Comparison of ENCODE assay signal across 2 cellular contexts in the genomic region with DNA sequence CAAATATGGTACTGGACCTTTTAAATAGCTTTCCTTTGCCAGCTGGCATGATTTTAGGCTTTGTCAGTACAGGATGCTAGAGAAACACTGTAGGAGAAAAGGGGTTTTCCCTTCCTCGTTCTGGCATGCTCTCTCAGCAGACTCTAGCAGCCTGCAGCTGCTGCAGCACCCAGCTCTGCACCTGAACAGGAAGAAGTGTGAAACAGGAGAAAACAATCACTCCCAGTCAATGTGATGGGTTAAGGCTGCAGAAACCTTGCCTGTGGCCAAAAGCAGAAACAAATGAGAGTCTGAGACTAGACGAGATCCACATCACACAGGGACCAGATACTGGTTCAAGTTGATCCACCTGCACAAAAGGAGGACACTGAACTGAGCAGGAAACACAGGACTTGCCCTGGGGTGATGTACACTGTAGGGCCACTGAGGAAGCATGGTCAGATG.
TF ChIP-seq lines count a peak whose summit lies in the region.

No MANE protein-coding gene starts in this region.

TF ChIP-seq in SK-N-SH treated with all-trans-retinoic acid at 6 μM for 48 hours, 23 proteins besides CTCF, POLR2A, EP300 and RAD21 (continued from another document):
- TF ChIP-seq, protein P1, sequence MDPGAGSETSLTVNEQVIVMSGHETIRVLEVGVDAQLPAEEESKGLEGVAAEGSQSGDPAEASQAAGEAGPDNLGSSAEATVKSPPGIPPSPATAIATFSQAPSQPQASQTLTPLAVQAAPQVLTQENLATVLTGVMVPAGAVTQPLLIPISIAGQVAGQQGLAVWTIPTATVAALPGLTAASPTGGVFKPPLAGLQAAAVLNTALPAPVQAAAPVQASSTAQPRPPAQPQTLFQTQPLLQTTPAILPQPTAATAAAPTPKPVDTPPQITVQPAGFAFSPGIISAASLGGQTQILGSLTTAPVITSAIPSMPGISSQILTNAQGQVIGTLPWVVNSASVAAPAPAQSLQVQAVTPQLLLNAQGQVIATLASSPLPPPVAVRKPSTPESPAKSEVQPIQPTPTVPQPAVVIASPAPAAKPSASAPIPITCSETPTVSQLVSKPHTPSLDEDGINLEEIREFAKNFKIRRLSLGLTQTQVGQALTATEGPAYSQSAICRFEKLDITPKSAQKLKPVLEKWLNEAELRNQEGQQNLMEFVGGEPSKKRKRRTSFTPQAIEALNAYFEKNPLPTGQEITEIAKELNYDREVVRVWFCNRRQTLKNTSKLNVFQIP (CRISPR knock-in tag; IDR thresholded peaks at IDR 0.05; ENCODE audit: borderline replicate concordance, low read depth), result no peak
- TF ChIP-seq CSDC2 (CRISPR knock-in tag; IDR thresholded peaks at IDR 0.05), result no peak

TF ChIP-seq in GM12878, 131 proteins besides CTCF, POLR2A, EP300 and RAD21 (continued from another document):
- TF ChIP-seq, protein P2, sequence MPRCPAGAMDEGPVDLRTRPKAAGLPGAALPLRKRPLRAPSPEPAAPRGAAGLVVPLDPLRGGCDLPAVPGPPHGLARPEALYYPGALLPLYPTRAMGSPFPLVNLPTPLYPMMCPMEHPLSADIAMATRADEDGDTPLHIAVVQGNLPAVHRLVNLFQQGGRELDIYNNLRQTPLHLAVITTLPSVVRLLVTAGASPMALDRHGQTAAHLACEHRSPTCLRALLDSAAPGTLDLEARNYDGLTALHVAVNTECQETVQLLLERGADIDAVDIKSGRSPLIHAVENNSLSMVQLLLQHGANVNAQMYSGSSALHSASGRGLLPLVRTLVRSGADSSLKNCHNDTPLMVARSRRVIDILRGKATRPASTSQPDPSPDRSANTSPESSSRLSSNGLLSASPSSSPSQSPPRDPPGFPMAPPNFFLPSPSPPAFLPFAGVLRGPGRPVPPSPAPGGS (IDR thresholded peaks at IDR 0.05; ENCODE audit: borderline replicate concordance, insufficient read depth, low read depth, low read length, poor library complexity, severe bottlenecking), result peak; percentile 44
- TF ChIP-seq TCF12 (IDR thresholded peaks at IDR 0.05; ENCODE audit: low read depth, low read length), result peak; percentile 70; the same call in 1 of the 2 replicates
- TF ChIP-seq, protein P3, sequence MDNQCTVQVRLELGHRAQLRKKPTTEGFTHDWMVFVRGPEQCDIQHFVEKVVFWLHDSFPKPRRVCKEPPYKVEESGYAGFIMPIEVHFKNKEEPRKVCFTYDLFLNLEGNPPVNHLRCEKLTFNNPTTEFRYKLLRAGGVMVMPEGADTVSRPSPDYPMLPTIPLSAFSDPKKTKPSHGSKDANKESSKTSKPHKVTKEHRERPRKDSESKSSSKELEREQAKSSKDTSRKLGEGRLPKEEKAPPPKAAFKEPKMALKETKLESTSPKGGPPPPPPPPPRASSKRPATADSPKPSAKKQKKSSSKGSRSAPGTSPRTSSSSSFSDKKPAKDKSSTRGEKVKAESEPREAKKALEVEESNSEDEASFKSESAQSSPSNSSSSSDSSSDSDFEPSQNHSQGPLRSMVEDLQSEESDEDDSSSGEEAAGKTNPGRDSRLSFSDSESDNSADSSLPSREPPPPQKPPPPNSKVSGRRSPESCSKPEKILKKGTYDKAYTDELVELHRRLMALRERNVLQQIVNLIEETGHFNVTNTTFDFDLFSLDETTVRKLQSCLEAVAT (IDR thresholded peaks at IDR 0.05), result peak; percentile 75
- TF ChIP-seq, protein P4, sequence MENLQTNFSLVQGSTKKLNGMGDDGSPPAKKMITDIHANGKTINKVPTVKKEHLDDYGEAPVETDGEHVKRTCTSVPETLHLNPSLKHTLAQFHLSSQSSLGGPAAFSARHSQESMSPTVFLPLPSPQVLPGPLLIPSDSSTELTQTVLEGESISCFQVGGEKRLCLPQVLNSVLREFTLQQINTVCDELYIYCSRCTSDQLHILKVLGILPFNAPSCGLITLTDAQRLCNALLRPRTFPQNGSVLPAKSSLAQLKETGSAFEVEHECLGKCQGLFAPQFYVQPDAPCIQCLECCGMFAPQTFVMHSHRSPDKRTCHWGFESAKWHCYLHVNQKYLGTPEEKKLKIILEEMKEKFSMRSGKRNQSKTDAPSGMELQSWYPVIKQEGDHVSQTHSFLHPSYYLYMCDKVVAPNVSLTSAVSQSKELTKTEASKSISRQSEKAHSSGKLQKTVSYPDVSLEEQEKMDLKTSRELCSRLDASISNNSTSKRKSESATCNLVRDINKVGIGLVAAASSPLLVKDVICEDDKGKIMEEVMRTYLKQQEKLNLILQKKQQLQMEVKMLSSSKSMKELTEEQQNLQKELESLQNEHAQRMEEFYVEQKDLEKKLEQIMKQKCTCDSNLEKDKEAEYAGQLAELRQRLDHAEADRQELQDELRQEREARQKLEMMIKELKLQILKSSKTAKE (IDR thresholded peaks at IDR 0.05; ENCODE audit: low read depth, poor library complexity, severe bottlenecking), result peak; percentile 38
- TF ChIP-seq TCF3 (IDR thresholded peaks at IDR 0.05; ENCODE audit: borderline replicate concordance, insufficient read depth, low read depth, low read length), result peak; percentile 82; the same call in 1 of the 2 replicates
- TF ChIP-seq BHLHE40 (IDR thresholded peaks at IDR 0.05; ENCODE audit: borderline replicate concordance in 1 of 2, low read depth in 2 of 2, low read length in 1 of 2), result peak; percentile 15 to 47; a peak in 1 of 4 replicates
